Comparison of ENCODE assay signal across 21 cellular contexts in genomic region chr17:74527756-74528155, GRCh38. TPM values are rescaled to one million over a fixed set of nuclear protein-coding genes. Genes with fewer than 3 reads are reported as not detected.
DNase-seq lines count a peak whose midpoint lies in the region; ATAC-seq and TF ChIP-seq lines count a peak whose summit lies in the region.
"Had no signal": no experiment of that assay in that cellular context is flagged by ENCODE, and none has a peak within 500 bp of the region (broad histone marks: within the 10 kb centered on the region; RNA-seq: fewer than 3 reads in every experiment).

No MANE protein-coding gene starts in this region.

- peaks cover 26% of the 10 kb centered on the region for H3K36me3 ChIP-seq in neutrophil
- H3K36me3 ChIP-seq: BLaER1 had no signal

- H3K4me1 Mint-ChIP-seq in activated CD8-positive, alpha-beta memory T cell treated with anti-CD3 and anti-CD28 coated beads, Interleukin-2, amount 10 ng/mL, durations not matched to agents 7 days and 5 days = no peaks in the 10 kb centered on the region
- H3K4me1 Mint-ChIP-seq in type B pancreatic cell (ENCODE audit: unreplicated experiment) = no peaks in the 10 kb centered on the region

- peak overlapping the region; percentile 100 for H3K27ac ChIP-seq in neutrophil
- H3K27ac ChIP-seq: BLaER1, KMS-11 had no signal

- CTCF ChIA-PET in activated CD8-positive, alpha-beta memory T cell treated with anti-CD3 and anti-CD28 coated beads, Interleukin-2, amount 10 ng/mL, durations not matched to agents 7 days and 5 days (lab: Charles Lee) = interaction anchor here (2.6 kb wide), 1 partner anchor 160 kb away, joined by 10 read pairs; the partner anchor contains the start of gene GPR142

- H3K4me3 ChIP-seq in neutrophil (ENCODE audit: low read depth in 1 of 2, low read length in 1 of 2) = peak overlapping the region; percentile 41 to 76
- H3K4me3 ChIP-seq: BLaER1, GM23338 had no signal

- H3K9me3 Mint-ChIP-seq in activated CD8-positive, alpha-beta memory T cell treated with anti-CD3 and anti-CD28 coated beads, Interleukin-2, amount 10 ng/mL, durations not matched to agents 7 days and 5 days (ENCODE audit: low read depth) = no peaks in the 10 kb centered on the region
- no peaks in the 10 kb centered on the region for H3K9me3 Mint-ChIP-seq in type B pancreatic cell

- no peaks in the 10 kb centered on the region for H3K36me3 Mint-ChIP-seq in activated CD8-positive, alpha-beta memory T cell treated with anti-CD3 and anti-CD28 coated beads, Interleukin-2, amount 10 ng/mL, durations not matched to agents 7 days and 5 days
- no peaks in the 10 kb centered on the region for H3K36me3 Mint-ChIP-seq in type B pancreatic cell

- no peak for ATAC-seq in activated CD8-positive, alpha-beta memory T cell treated with anti-CD3 and anti-CD28 coated beads, Interleukin-2, amount 10 ng/mL, durations not matched to agents 7 days and 5 days
- ATAC-seq in HG03108 (IDR thresholded peaks at IDR 0.05; ENCODE audit: unreplicated experiment) = no peak
- ATAC-seq: GM23338, HCT116 had no signal

- peaks cover 98 to 99% of the 10 kb centered on the region in 2 experiments for H3K4me1 ChIP-seq in neutrophil (ENCODE audit: control insufficient read depth in 1 of 2, insufficient read depth in 1 of 2, low read depth in 1 of 2, low read length in 1 of 2)

- H3K27me3 ChIP-seq in neutrophil = no peaks in the 10 kb centered on the region
- H3K27me3 ChIP-seq: BLaER1 had no signal

- H3K9me3 ChIP-seq in neutrophil = no peaks in the 10 kb centered on the region

- no peak overlapping the region for H3K27ac Mint-ChIP-seq in activated CD8-positive, alpha-beta memory T cell treated with anti-CD3 and anti-CD28 coated beads, Interleukin-2, amount 10 ng/mL, durations not matched to agents 7 days and 5 days
- H3K27ac Mint-ChIP-seq in type B pancreatic cell = no peak overlapping the region
- H3K27ac Mint-ChIP-seq: GM23338 had no signal

- peak; percentile 21 for DNase-seq in activated CD8-positive, alpha-beta memory T cell treated with anti-CD3 and anti-CD28 coated beads for 24 hours
- DNase-seq in activated CD8-positive, alpha-beta memory T cell treated with anti-CD3 and anti-CD28 coated beads, Interleukin-2, amount 50 U/mL, for 4 hours = no peak
- peak; percentile 18 for DNase-seq in activated CD8-positive, alpha-beta memory T cell treated with anti-CD3 and anti-CD28 coated beads, Interleukin-2, amount 10 ng/mL, durations not matched to agents 7 days and 5 days
- DNase-seq in type B pancreatic cell (ENCODE audit: extremely low spot score, unreplicated experiment) (peak; percentile 15), NCI-H2081 treated with DMSO at 0.1 percent for 48 hours (lab: John Stamatoyannopoulos, UW) (no peak), cortex of kidney (lab: John Stamatoyannopoulos, UW) (no peak)
- DNase-seq: 8988T, NCI-H1436, NCI-H2029, NCI-H2171 treated with DMSO at 0.1 percent for 48 hours, NCI-H446 treated with DMSO at 0.1 percent for 48 hours had no signal

- TF ChIP-seq CTCF in neutrophil (IDR thresholded peaks at IDR 0.05) (no peak), type B pancreatic cell (conservative IDR thresholded peaks at IDR 0.05) (no peak)

- H3K27me3 Mint-ChIP-seq in activated CD8-positive, alpha-beta memory T cell treated with anti-CD3 and anti-CD28 coated beads, Interleukin-2, amount 10 ng/mL, durations not matched to agents 7 days and 5 days = peaks cover 36% of the 10 kb centered on the region
- peaks cover 57% of the 10 kb centered on the region for H3K27me3 Mint-ChIP-seq in type B pancreatic cell

- no peak overlapping the region for H3K4me3 Mint-ChIP-seq in activated CD8-positive, alpha-beta memory T cell treated with anti-CD3 and anti-CD28 coated beads, Interleukin-2, amount 10 ng/mL, durations not matched to agents 7 days and 5 days
- no peak overlapping the region for H3K4me3 Mint-ChIP-seq in type B pancreatic cell
- H3K4me3 Mint-ChIP-seq: GM23338 had no signal

RNA-seq across cellular contexts. Expression of gene CD300LB, which starts 3.5 kb away (rescaled TPM):
- total RNA-seq in activated CD8-positive, alpha-beta memory T cell treated with anti-CD3 and anti-CD28 coated beads, Interleukin-2, amount 10 ng/mL, durations not matched to agents 7 days and 5 days = not detected
- not detected in 2 replicates for total RNA-seq in type B pancreatic cell (ENCODE audit: low replicate concordance)
- total RNA-seq: Daoy, GM23338, M059J, OCI-LY7, RPMI7951 had no signal

RNA-seq across cellular contexts. Expression of gene CD300C, which starts 18.2 kb away (rescaled TPM):
- 1 to 10 TPM in 1 of 2 experiments, under 1 TPM in 1; 0.56 to 1.5 TPM for total RNA-seq in activated CD8-positive, alpha-beta memory T cell treated with anti-CD3 and anti-CD28 coated beads, Interleukin-2, amount 10 ng/mL, durations not matched to agents 7 days and 5 days
- total RNA-seq in type B pancreatic cell (ENCODE audit: low replicate concordance) = not detected in 2 replicates
- total RNA-seq: GM23338, OCI-LY7, RPMI7951 had no signal

RNA-seq across cellular contexts. Expression of gene CD300H, which starts 39.6 kb away (rescaled TPM):
- not detected for total RNA-seq in activated CD8-positive, alpha-beta memory T cell treated with anti-CD3 and anti-CD28 coated beads, Interleukin-2, amount 10 ng/mL, durations not matched to agents 7 days and 5 days
- not detected in 2 replicates for total RNA-seq in type B pancreatic cell (ENCODE audit: low replicate concordance)
- total RNA-seq: Daoy, GM23338, M059J, OCI-LY7, RPMI7951 had no signal

Comparison
In these comparisons a context has a peak if more than half of its experiments do, and no peak if none do; other contexts are left out.
1. DNase-seq: peak in activated CD8-positive, alpha-beta memory T cell treated with anti-CD3 and anti-CD28 coated beads for 24 hours (single experiment), activated CD8-positive, alpha-beta memory T cell treated with anti-CD3 and anti-CD28 coated beads, Interleukin-2, amount 10 ng/mL, durations not matched to agents 7 days and 5 days (single experiment) and type B pancreatic cell (single experiment); none in activated CD8-positive, alpha-beta memory T cell treated with anti-CD3 and anti-CD28 coated beads, Interleukin-2, amount 50 U/mL, for 4 hours (single experiment), NCI-H2081 treated with DMSO at 0.1 percent for 48 hours (single experiment) and cortex of kidney (single experiment).